ENCODE assay signal across 8 cellular contexts in the genomic region with DNA sequence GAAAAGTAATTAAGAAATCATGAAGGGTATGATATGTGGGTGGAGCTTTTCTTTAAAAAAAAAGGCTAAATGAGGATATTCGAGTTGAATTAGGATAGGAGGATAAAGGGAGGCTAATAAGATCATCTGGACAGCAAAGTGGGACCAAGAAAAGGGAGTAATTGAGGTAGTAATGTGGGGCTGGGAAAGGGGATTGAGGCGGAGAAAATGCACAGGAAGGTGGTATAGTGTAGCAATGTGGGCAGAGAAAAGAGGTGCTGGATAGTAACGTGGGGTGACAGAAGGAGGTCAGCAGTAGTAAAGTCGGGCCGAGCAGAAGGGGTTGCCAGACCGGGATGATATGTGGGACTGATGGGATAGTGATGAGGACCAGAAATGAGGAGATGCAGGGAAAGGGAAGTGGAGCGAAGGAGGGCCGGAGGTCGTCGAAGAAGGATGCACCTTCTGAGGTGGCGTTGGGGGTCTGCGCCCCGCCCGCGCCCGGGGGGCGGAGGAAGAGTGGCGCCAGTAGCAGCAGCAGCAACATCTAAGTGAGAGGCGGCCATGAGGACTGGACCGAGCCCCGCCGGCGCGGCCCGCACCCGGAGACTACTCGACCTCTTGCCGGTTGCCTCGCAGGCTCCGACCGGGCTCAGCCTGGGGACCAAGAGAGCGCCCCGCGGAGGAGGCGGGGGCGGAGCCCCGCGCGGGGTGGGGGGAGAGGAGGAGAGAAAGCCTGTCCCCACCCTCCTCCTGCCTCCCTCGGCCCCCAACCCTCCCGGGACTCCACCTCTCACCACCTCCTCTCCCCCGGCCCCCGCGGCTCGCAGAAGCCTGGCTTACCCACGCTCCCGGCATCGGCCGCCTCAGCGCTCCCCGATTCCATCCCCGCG. TPM values are rescaled to one million over a fixed set of nuclear protein-coding genes. Genes with fewer than 3 reads are reported as not detected.
DNase-seq lines count a peak whose midpoint lies in the region; ATAC-seq, FAIRE-seq and TF ChIP-seq lines count a peak whose summit lies in the region.

No MANE protein-coding gene starts in this region.

- H3K9me3 Mint-ChIP-seq in CD4-positive, alpha-beta memory T cell, result peaks cover 0 to 1% (median 0%) of the 10 kb centered on the region in 8 donors
- no peaks in the 10 kb centered on the region for H3K9me3 Mint-ChIP-seq in endothelial cell (ENCODE audit: unreplicated experiment)
- H3K9me3 Mint-ChIP-seq in stimulated activated naive B cell treated with anti-CD40 and anti-IgM and Interleukin-4, amounts not matched to agents 10 μg/mL and 1 μg/mL and 100 μg/mL, for 72 hours, result no peaks in the 10 kb centered on the region

- no peaks in the 10 kb centered on the region for H3K27me3 ChIP-seq in CD4-positive, alpha-beta memory T cell (ENCODE audit: insufficient read depth, low read length)
- no peaks in the 10 kb centered on the region; the same call in 1 of the 2 replicates for H3K27me3 ChIP-seq in H7 (ENCODE audit: control insufficient read depth, insufficient read depth, low read length)

- no peak for TF ChIP-seq CTCF in endothelial cell (IDR thresholded peaks at IDR 0.05; ENCODE audit: unreplicated experiment)

- intact Hi-C loops in CD4-positive, alpha-beta memory T cell (cut with micrococcal nuclease), result loop anchor here (5.0 kb wide), 1 partner anchor 795 kb away; no protein-coding TSS in a partner anchor

- DNase-seq in CD4-positive, alpha-beta memory T cell, result peak; percentile 49 to 75 (median 60)
- DNase-seq in H7 (peak; percentile 93), NCI-H2171 treated with DMSO at 0.1 percent for 48 hours (lab: John Stamatoyannopoulos, UW) (peak; percentile 61), endothelial cell (ENCODE audit: low spot score) (peak; percentile 58), GM19239 (ENCODE audit: insufficient read length, low spot score) (no peak)
- DNase-seq in activated CD8-positive, alpha-beta memory T cell treated with anti-CD3 and anti-CD28 coated beads for 4 hours (ENCODE audit: low read depth in 2 of 2), result peak; percentile 36 to 44
- DNase-seq in stimulated activated naive B cell treated with anti-CD40 and anti-IgM and Interleukin-4, amounts not matched to agents 10 μg/mL and 1 μg/mL and 100 μg/mL, for 72 hours, result peak; percentile 37

- no peaks in the 10 kb centered on the region for H3K27me3 Mint-ChIP-seq in CD4-positive, alpha-beta memory T cell
- peaks cover 6% of the 10 kb centered on the region for H3K27me3 Mint-ChIP-seq in endothelial cell (ENCODE audit: unreplicated experiment)
- no peaks in the 10 kb centered on the region for H3K27me3 Mint-ChIP-seq in stimulated activated naive B cell treated with anti-CD40 and anti-IgM and Interleukin-4, amounts not matched to agents 10 μg/mL and 1 μg/mL and 100 μg/mL, for 72 hours

- H3K36me3 ChIP-seq in CD4-positive, alpha-beta memory T cell (ENCODE audit: insufficient read depth, low read length), result no peaks in the 10 kb centered on the region
- H3K36me3 ChIP-seq in H7 (replicated peaks; ENCODE audit: control insufficient read depth, insufficient read depth, low read length), result no peaks in the 10 kb centered on the region; the same call in 1 of the 2 replicates
- H3K36me3 ChIP-seq in mesodermal cell (ENCODE audit: control insufficient read depth, insufficient read depth, low read length), result peaks cover 10% of the 10 kb centered on the region

- CTCF ChIA-PET in CD4-positive, alpha-beta memory T cell (lab: Charles Lee; ENCODE audit: partially characterized antibody), result interaction anchor here (1.3 to 21.8 kb wide), 2 partner anchors 10 to 22 kb away, joined by 5 to 336 read pairs; partner anchors contain the start of gene MOG

- H3K9me3 ChIP-seq in CD4-positive, alpha-beta memory T cell (ENCODE audit: control insufficient read depth in 1 of 2, low read length in 2 of 2), result no peaks in the 10 kb centered on the region
- H3K9me3 ChIP-seq in mesodermal cell (ENCODE audit: control insufficient read depth, low read length), result no peaks in the 10 kb centered on the region

- peaks cover 39 to 60% (median 47%) of the 10 kb centered on the region in 4 donors for H3K4me1 Mint-ChIP-seq in CD4-positive, alpha-beta memory T cell
- peaks cover 46% of the 10 kb centered on the region for H3K4me1 Mint-ChIP-seq in endothelial cell (ENCODE audit: unreplicated experiment)
- peaks cover 36 to 70% of the 10 kb centered on the region in 2 donors for H3K4me1 Mint-ChIP-seq in stimulated activated naive B cell treated with anti-CD40 and anti-IgM and Interleukin-4, amounts not matched to agents 10 μg/mL and 1 μg/mL and 100 μg/mL, for 72 hours

- peak overlapping the region; percentile 47 to 92 (median 89) for H3K27ac Mint-ChIP-seq in CD4-positive, alpha-beta memory T cell
- peak overlapping the region; percentile 74 for H3K27ac Mint-ChIP-seq in endothelial cell (ENCODE audit: unreplicated experiment)
- H3K27ac Mint-ChIP-seq in stimulated activated naive B cell treated with anti-CD40 and anti-IgM and Interleukin-4, amounts not matched to agents 10 μg/mL and 1 μg/mL and 100 μg/mL, for 72 hours, result peak overlapping the region; percentile 31

- peak overlapping the region in 1 of 2 donors; percentile 59 for H3K4me3 ChIP-seq in CD4-positive, alpha-beta memory T cell (ENCODE audit: low read length in 2 of 2)
- H3K4me3 ChIP-seq in H7 (ENCODE audit: insufficient read depth, low read depth, low read length), result peak overlapping the region; percentile 81
- H3K4me3 ChIP-seq in mesodermal cell (ENCODE audit: extremely low read depth, insufficient read depth, low read length, poor library complexity, severe bottlenecking), result peak overlapping the region; percentile 74

- ATAC-seq in stimulated activated naive B cell treated with anti-CD40 and anti-IgM and Interleukin-4, amounts not matched to agents 10 μg/mL and 1 μg/mL and 100 μg/mL, for 72 hours (replicated peaks), result peak; percentile 36 to 56

- WGBS in mesodermal cell (ENCODE audit: insufficient coverage in 2 of 2), 2 experiments, result 2% methylated on average over 12 to 24 of the region's 53 CpGs

- H3K4me1 ChIP-seq in CD4-positive, alpha-beta memory T cell (ENCODE audit: insufficient read depth, low read length), result peaks cover 50% of the 10 kb centered on the region
- H3K4me1 ChIP-seq in mesodermal cell (ENCODE audit: control insufficient read depth, insufficient read depth, low read length, poor library complexity, severe bottlenecking), result peaks cover 33% of the 10 kb centered on the region

- peak overlapping the region; percentile 37 for H3K27ac ChIP-seq in CD4-positive, alpha-beta memory T cell (ENCODE audit: low read depth, low read length)
- peak overlapping the region; percentile 47 for H3K27ac ChIP-seq in mesodermal cell (ENCODE audit: low read depth, low read length, severe bottlenecking)

- peaks cover 0 to 5% of the 10 kb centered on the region in 2 donors for H3K36me3 Mint-ChIP-seq in CD4-positive, alpha-beta memory T cell
- peaks cover 10% of the 10 kb centered on the region for H3K36me3 Mint-ChIP-seq in endothelial cell (ENCODE audit: low read depth, unreplicated experiment)
- H3K36me3 Mint-ChIP-seq in stimulated activated naive B cell treated with anti-CD40 and anti-IgM and Interleukin-4, amounts not matched to agents 10 μg/mL and 1 μg/mL and 100 μg/mL, for 72 hours, result no peaks in the 10 kb centered on the region

- H3K4me3 Mint-ChIP-seq in CD4-positive, alpha-beta memory T cell, result peak overlapping the region; percentile 87 to 95 (median 90)
- peak overlapping the region; percentile 99 for H3K4me3 Mint-ChIP-seq in endothelial cell (ENCODE audit: unreplicated experiment)
- peak overlapping the region; percentile 87 to 92 for H3K4me3 Mint-ChIP-seq in stimulated activated naive B cell treated with anti-CD40 and anti-IgM and Interleukin-4, amounts not matched to agents 10 μg/mL and 1 μg/mL and 100 μg/mL, for 72 hours

- POLR2A ChIA-PET in CD4-positive, alpha-beta memory T cell (lab: Charles Lee; ENCODE audit: partially characterized antibody), result interaction anchor here (1.3 to 3.6 kb wide), 6 partner anchors 8 to 429 kb away, joined by 4 to 44 read pairs (median 6); partner anchors contain the start of gene POLR1H

- no peak for FAIRE-seq in GM19239 (lab: Jason Lieb, UNC)

RNA-seq across cellular contexts. Expression of gene GABBR1, which starts 0.9 kb away (rescaled TPM):
- 10 to 100 TPM; 58.1 to 58.9 TPM for total RNA-seq in CD4-positive, alpha-beta memory T cell
- polyA plus RNA-seq in CD4-positive, alpha-beta memory T cell, result 1 to 10 TPM; 1.8 to 2.4 TPM
- 21.8 and 23.2 TPM in 2 replicates for total RNA-seq in H7 (2014; rRNA removed; shearing (Covaris generic))
- 164 TPM for total RNA-seq in endothelial cell (ENCODE audit: unreplicated experiment)
- 55.8 TPM for polyA plus RNA-seq in mesodermal cell (2013, experiment 1 of 2)
- polyA plus RNA-seq in mesodermal cell (2013, experiment 2 of 2), result 48.3 TPM

RNA-seq across cellular contexts. Expression of gene MOG, which starts 24.8 kb away (rescaled TPM):
- not detected for total RNA-seq in CD4-positive, alpha-beta memory T cell
- polyA plus RNA-seq in CD4-positive, alpha-beta memory T cell, result not detected
- 1.4 and 2.0 TPM in 2 replicates for total RNA-seq in H7 (2014; rRNA removed; shearing (Covaris generic))
- not detected for total RNA-seq in endothelial cell (ENCODE audit: unreplicated experiment)
- polyA plus RNA-seq in mesodermal cell (2013, experiment 1 of 2), result not detected
- not detected for polyA plus RNA-seq in mesodermal cell (2013, experiment 2 of 2)

RNA-seq across cellular contexts. Expression of gene OR2H2, which starts 47.2 kb away (rescaled TPM):
- total RNA-seq in CD4-positive, alpha-beta memory T cell, result not detected
- polyA plus RNA-seq in CD4-positive, alpha-beta memory T cell, result not detected
- not detected in 2 replicates for total RNA-seq in H7 (2014; rRNA removed; shearing (Covaris generic))
- total RNA-seq in endothelial cell (ENCODE audit: unreplicated experiment), result not detected
- polyA plus RNA-seq in mesodermal cell (2013, experiment 1 of 2), result not detected
- not detected for polyA plus RNA-seq in mesodermal cell (2013, experiment 2 of 2)

RNA-seq across cellular contexts. Expression of gene ZFP57, which starts 48.9 kb away (rescaled TPM):
- total RNA-seq in CD4-positive, alpha-beta memory T cell, result not detected
- polyA plus RNA-seq in CD4-positive, alpha-beta memory T cell, result 1 to 10 TPM; 2.4 to 3.0 TPM
- total RNA-seq in H7 (2014; rRNA removed; shearing (Covaris generic)), result 0.10 and 0.74 TPM in 2 replicates
- 1.0 TPM for total RNA-seq in endothelial cell (ENCODE audit: unreplicated experiment)
- not detected for polyA plus RNA-seq in mesodermal cell (2013, experiment 1 of 2)
- polyA plus RNA-seq in mesodermal cell (2013, experiment 2 of 2), result not detected

Comparison
In these comparisons a context has a peak if more than half of its experiments do, and no peak if none do; other contexts are left out.
1. H3K27ac Mint-ChIP-seq: peak in every context shown above with its lines; median percentile 89 in CD4-positive, alpha-beta memory T cell; 74 in endothelial cell; 31 in stimulated activated naive B cell treated with anti-CD40 and anti-IgM and Interleukin-4, amounts not matched to agents 10 μg/mL and 1 μg/mL and 100 μg/mL, for 72 hours.